Comparison of ENCODE assay signal across 1 cellular context in the genomic region with DNA sequence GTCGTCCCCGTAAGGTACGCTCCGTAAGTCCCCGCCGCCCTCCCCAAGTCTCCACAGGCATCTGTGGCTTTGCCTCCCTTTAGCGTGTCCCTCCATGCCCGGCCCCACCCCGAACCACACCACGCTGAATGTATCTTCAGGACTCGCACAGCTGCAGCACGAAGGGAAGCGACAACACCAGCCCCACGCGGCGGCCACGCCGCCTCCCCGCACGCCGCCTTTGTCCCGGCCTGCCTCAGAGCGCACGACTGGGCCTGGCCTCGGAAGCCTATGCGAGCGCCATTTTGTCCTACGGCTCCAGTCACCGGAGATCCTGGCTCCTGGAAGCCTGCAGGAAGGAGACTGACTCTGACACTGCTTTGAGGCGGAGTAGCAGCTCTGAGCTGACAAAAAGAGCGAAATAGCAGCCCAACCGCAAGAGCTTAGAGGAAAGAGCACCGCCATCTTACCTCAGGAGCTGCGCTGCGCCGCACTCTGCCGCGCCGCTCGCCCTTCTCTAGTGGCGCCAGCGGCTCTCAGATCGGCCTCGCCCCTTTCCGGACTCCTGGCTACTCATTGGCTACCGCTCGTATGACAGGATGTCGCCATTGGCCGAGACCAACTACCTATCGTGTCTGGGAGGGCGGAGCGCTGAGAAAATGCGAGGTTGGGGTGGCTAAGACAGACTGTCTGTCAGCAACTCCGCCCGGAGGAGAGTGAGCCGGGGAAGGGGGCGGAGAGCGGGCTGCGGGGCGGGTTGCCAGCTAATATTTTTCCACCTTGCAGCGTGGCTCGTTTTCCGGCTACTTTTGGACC.
TF ChIP-seq lines count a peak whose summit lies in the region.

A gene with protein sequence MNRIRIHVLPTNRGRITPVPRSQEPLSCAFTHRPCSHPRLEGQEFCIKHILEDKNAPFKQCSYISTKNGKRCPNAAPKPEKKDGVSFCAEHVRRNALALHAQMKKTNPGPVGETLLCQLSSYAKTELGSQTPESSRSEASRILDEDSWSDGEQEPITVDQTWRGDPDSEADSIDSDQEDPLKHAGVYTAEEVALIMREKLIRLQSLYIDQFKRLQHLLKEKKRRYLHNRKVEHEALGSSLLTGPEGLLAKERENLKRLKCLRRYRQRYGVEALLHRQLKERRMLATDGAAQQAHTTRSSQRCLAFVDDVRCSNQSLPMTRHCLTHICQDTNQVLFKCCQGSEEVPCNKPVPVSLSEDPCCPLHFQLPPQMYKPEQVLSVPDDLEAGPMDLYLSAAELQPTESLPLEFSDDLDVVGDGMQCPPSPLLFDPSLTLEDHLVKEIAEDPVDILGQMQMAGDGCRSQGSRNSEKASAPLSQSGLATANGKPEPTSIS (minus strand): TSS at position 501 of the 795 bp plus-strand sequence. CDS start 606 bp downstream, outside the sequence.

TF ChIP-seq in K562, 482 proteins besides CTCF, POLR2A, EP300 and RAD21 (continued from another document and continues in another):
- TF ChIP-seq ZBTB11 (CRISPR knock-in tag; IDR thresholded peaks at IDR 0.05) (no peak; a peak in 1 of 6 replicates), MAZ (CRISPR knock-in tag; conservative IDR thresholded peaks at IDR 0.05 in 1 of 2, IDR thresholded peaks at IDR 0.05 in 1 of 2) (peak; percentile 45 to 75; a peak in 3 of 4 replicates), TAF9B (IDR thresholded peaks at IDR 0.05; ENCODE audit: partially characterized antibody) (peak; percentile 96), ZBTB43 (CRISPR knock-in tag; IDR thresholded peaks at IDR 0.05) (peak; percentile 49; the same call in 1 of the 2 replicates), TBL1XR1 (IDR thresholded peaks at IDR 0.05; ENCODE audit: low read length in 2 of 2) (no peak; a peak in 1 of 4 replicates), E2F6 (IDR thresholded peaks at IDR 0.05; ENCODE audit: borderline replicate concordance in 1 of 2, extremely low read depth in 1 of 2, insufficient read depth in 1 of 2, insufficient read length in 1 of 2, low read depth in 1 of 2, low read length in 1 of 2, poor library complexity in 1 of 2, severe bottlenecking in 1 of 2) (peak in 1 of 2 experiments; percentile 25), FUS (optimal IDR thresholded peaks at IDR 0.05; ENCODE audit: low read depth, low read length) (no peak), CHD1 (IDR thresholded peaks at IDR 0.05; ENCODE audit: low read length) (peak; percentile 94), MCM3 (IDR thresholded peaks at IDR 0.05) (no peak), RREB1 (CRISPR knock-in tag; IDR thresholded peaks at IDR 0.05) (0 out of 2 replicates have a peak, but pooled peaks have one; percentile 68), RBBP5 (IDR thresholded peaks at IDR 0.05; ENCODE audit: borderline replicate concordance, insufficient read depth, low read length, poor library complexity, severe bottlenecking) (peak; percentile 97), MBD2 (IDR thresholded peaks at IDR 0.05; ENCODE audit: borderline replicate concordance, low read depth) (peak; percentile 97), CREB1 (IDR thresholded peaks at IDR 0.05) (peak; percentile 26; the same call in 1 of the 2 replicates), CREB1 (CRISPR knock-in tag; IDR thresholded peaks at IDR 0.05) (peak; percentile 64), TAF7 (tag; IDR thresholded peaks at IDR 0.05) (peak; percentile 96), ZBTB1 (CRISPR knock-in tag; IDR thresholded peaks at IDR 0.05; ENCODE audit: borderline replicate concordance, low read depth) (peak; percentile 75), TEAD1 (CRISPR knock-in tag; IDR thresholded peaks at IDR 0.05) (peak in 1 of 2 experiments; percentile 81; a peak in 2 of 4 replicates), HNRNPLL (IDR thresholded peaks at IDR 0.05; ENCODE audit: low read depth, low read length, poor library complexity, severe bottlenecking) (no peak), ZBTB17 (CRISPR knock-in tag; IDR thresholded peaks at IDR 0.05) (peak; percentile 60; the same call in 1 of the 2 replicates), ZNF316 (IDR thresholded peaks at IDR 0.05) (peak; percentile 1; the same call in 1 of the 2 replicates), POLR2G (IDR thresholded peaks at IDR 0.05; ENCODE audit: low read depth, low read length) (peak; percentile 100), TSHZ1 (CRISPR knock-in tag; IDR thresholded peaks at IDR 0.05) (no peak), HDAC1 (IDR thresholded peaks at IDR 0.05) (peak in 1 of 2 experiments; percentile 95; a peak in 2 of 4 replicates), ZFX (CRISPR knock-in tag; IDR thresholded peaks at IDR 0.05) (peak; percentile 99)
- TF ChIP-seq, protein P1, sequence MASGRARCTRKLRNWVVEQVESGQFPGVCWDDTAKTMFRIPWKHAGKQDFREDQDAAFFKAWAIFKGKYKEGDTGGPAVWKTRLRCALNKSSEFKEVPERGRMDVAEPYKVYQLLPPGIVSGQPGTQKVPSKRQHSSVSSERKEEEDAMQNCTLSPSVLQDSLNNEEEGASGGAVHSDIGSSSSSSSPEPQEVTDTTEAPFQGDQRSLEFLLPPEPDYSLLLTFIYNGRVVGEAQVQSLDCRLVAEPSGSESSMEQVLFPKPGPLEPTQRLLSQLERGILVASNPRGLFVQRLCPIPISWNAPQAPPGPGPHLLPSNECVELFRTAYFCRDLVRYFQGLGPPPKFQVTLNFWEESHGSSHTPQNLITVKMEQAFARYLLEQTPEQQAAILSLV (tag; IDR thresholded peaks at IDR 0.05): no peak
- TF ChIP-seq, protein P2, sequence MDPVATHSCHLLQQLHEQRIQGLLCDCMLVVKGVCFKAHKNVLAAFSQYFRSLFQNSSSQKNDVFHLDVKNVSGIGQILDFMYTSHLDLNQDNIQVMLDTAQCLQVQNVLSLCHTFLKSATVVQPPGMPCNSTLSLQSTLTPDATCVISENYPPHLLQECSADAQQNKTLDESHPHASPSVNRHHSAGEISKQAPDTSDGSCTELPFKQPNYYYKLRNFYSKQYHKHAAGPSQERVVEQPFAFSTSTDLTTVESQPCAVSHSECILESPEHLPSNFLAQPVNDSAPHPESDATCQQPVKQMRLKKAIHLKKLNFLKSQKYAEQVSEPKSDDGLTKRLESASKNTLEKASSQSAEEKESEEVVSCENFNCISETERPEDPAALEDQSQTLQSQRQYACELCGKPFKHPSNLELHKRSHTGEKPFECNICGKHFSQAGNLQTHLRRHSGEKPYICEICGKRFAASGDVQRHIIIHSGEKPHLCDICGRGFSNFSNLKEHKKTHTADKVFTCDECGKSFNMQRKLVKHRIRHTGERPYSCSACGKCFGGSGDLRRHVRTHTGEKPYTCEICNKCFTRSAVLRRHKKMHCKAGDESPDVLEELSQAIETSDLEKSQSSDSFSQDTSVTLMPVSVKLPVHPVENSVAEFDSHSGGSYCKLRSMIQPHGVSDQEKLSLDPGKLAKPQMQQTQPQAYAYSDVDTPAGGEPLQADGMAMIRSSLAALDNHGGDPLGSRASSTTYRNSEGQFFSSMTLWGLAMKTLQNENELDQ (CRISPR knock-in tag; IDR thresholded peaks at IDR 0.05; ENCODE audit: borderline replicate concordance): peak; percentile 33; the same call in 1 of the 2 replicates
- TF ChIP-seq, protein P3, sequence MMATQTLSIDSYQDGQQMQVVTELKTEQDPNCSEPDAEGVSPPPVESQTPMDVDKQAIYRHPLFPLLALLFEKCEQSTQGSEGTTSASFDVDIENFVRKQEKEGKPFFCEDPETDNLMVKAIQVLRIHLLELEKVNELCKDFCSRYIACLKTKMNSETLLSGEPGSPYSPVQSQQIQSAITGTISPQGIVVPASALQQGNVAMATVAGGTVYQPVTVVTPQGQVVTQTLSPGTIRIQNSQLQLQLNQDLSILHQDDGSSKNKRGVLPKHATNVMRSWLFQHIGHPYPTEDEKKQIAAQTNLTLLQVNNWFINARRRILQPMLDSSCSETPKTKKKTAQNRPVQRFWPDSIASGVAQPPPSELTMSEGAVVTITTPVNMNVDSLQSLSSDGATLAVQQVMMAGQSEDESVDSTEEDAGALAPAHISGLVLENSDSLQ (IDR thresholded peaks at IDR 0.05): peak; percentile 98
